Comparison of ENCODE assay signal across 26 cellular contexts in the genomic region with DNA sequence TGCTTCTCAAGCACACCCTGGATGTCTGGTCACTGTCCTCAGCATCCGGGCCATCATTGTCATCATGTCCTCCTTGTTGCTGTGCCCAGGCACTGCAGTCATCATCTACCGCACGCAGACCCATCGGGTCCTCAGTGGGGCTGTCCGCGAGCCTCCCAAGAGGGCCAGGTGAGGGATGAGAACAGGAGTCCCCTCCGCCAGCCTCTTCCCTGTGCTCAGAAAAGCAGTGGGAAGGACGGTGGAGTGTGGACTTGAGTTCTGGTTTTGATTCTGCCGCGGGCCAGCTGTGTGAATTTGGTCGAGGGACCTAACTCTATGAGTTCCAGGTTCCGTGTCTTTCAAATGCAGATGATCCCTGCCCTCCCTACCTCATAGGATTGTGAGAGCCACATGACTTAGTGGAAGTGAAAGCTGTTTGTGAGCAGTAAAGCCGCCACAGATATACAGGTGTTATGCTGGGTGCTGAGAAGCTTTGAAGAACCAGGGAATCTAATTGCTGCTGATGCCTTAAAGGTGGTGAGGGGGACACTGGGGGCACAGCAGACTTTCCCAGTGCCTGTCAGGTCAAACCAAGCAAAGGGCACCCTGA.
A peak's percentile ranks its signal among the peaks of the same experiment; 100 is the strongest.
DNase-seq lines count a peak whose midpoint lies in the region; ATAC-seq, FAIRE-seq and TF ChIP-seq lines count a peak whose summit lies in the region.
"Had no signal": no experiment of that assay in that cellular context is flagged by ENCODE, and none has a peak within 500 bp of the region (broad histone marks: within the 10 kb centered on the region; RNA-seq: fewer than 3 reads in every experiment).

No MANE protein-coding gene starts in this region.

- H3K27ac ChIP-seq in GM12878 (ENCODE audit: control insufficient read depth, insufficient read depth) (no peak overlapping the region), lower lobe of right lung (no peak overlapping the region)
- H3K27ac ChIP-seq in CD4-positive, alpha-beta memory T cell (ENCODE audit: low read depth, low read length) = no peak overlapping the region
- H3K27ac ChIP-seq: A549, BLaER1, dorsolateral prefrontal cortex, skin epidermis had no signal

- H3K4me3 Mint-ChIP-seq in activated naive CD4-positive, alpha-beta T cell treated with anti-CD3 and anti-CD28 coated beads for 36 hours = peak overlapping the region; percentile 7
- H3K4me3 Mint-ChIP-seq in stimulated activated naive B cell treated with anti-CD40 and anti-IgM and Interleukin-4, amounts not matched to agents 10 μg/mL and 1 μg/mL and 100 μg/mL, for 72 hours = no peak overlapping the region
- no peak overlapping the region for H3K4me3 Mint-ChIP-seq in CD4-positive, alpha-beta memory T cell
- H3K4me3 Mint-ChIP-seq: mesothelial cell of epicardium had no signal

- H3K36me3 Mint-ChIP-seq in activated naive CD4-positive, alpha-beta T cell treated with anti-CD3 and anti-CD28 coated beads for 36 hours (ENCODE audit: low read depth) = no peaks in the 10 kb centered on the region
- H3K36me3 Mint-ChIP-seq in stimulated activated naive B cell treated with anti-CD40 and anti-IgM and Interleukin-4, amounts not matched to agents 10 μg/mL and 1 μg/mL and 100 μg/mL, for 72 hours = no peaks in the 10 kb centered on the region
- no peaks in the 10 kb centered on the region for H3K36me3 Mint-ChIP-seq in CD4-positive, alpha-beta memory T cell
- H3K36me3 Mint-ChIP-seq: mesothelial cell of epicardium had no signal

- RAD21 ChIA-PET in GM12878 (lab: Charles Lee; ENCODE audit: unreplicated experiment) = interaction anchor here (1.1 kb wide), 1 partner anchor 10 kb away, joined by 3 read pairs; no protein-coding TSS in a partner anchor

- H3K27me3 Mint-ChIP-seq in activated naive CD4-positive, alpha-beta T cell treated with anti-CD3 and anti-CD28 coated beads for 36 hours (ENCODE audit: low read depth) = no peaks in the 10 kb centered on the region
- H3K27me3 Mint-ChIP-seq in stimulated activated naive B cell treated with anti-CD40 and anti-IgM and Interleukin-4, amounts not matched to agents 10 μg/mL and 1 μg/mL and 100 μg/mL, for 72 hours = peaks cover 0 to 6% of the 10 kb centered on the region in 2 donors
- H3K27me3 Mint-ChIP-seq in CD4-positive, alpha-beta memory T cell = peaks cover 0 to 6% of the 10 kb centered on the region in 2 donors

- no peak for FAIRE-seq in GM12878 (lab: Jason Lieb, UNC)
- FAIRE-seq: A549, frontal cortex had no signal

- peaks cover 21% of the 10 kb centered on the region for H3K4me1 Mint-ChIP-seq in activated naive CD4-positive, alpha-beta T cell treated with anti-CD3 and anti-CD28 coated beads for 36 hours (ENCODE audit: low read depth)
- peaks cover 4 to 9% of the 10 kb centered on the region in 2 donors for H3K4me1 Mint-ChIP-seq in stimulated activated naive B cell treated with anti-CD40 and anti-IgM and Interleukin-4, amounts not matched to agents 10 μg/mL and 1 μg/mL and 100 μg/mL, for 72 hours
- H3K4me1 Mint-ChIP-seq in CD4-positive, alpha-beta memory T cell = peaks cover 7 to 11% (median 9%) of the 10 kb centered on the region in 4 donors

- H3K9me3 ChIP-seq in GM12878 (replicated peaks; ENCODE audit: control insufficient read depth, insufficient read depth, low read length) (no peaks in the 10 kb centered on the region; the same call in 2 of the 3 replicates), lower lobe of right lung (no peaks in the 10 kb centered on the region)
- no peaks in the 10 kb centered on the region for H3K9me3 ChIP-seq in CD4-positive, alpha-beta memory T cell (ENCODE audit: control insufficient read depth in 1 of 2, low read length in 2 of 2)
- H3K9me3 ChIP-seq: A549 had no signal

- no peak overlapping the region for H3K27ac Mint-ChIP-seq in activated naive CD4-positive, alpha-beta T cell treated with anti-CD3 and anti-CD28 coated beads for 36 hours
- H3K27ac Mint-ChIP-seq in stimulated activated naive B cell treated with anti-CD40 and anti-IgM and Interleukin-4, amounts not matched to agents 10 μg/mL and 1 μg/mL and 100 μg/mL, for 72 hours = no peak overlapping the region
- no peak overlapping the region for H3K27ac Mint-ChIP-seq in CD4-positive, alpha-beta memory T cell
- H3K27ac Mint-ChIP-seq: mesothelial cell of epicardium had no signal

- DNase-seq in activated naive CD4-positive, alpha-beta T cell treated with anti-CD3 and anti-CD28 coated beads for 36 hours = no peak
- no peak for DNase-seq in activated naive CD4-positive, alpha-beta T cell (lab: John Stamatoyannopoulos, UW)
- peak; percentile 32 for DNase-seq in H7
- no peak for DNase-seq in GM12878 (ENCODE audit: low read depth, low spot score)
- DNase-seq in stimulated activated naive B cell treated with anti-CD40 and anti-IgM and Interleukin-4, amounts not matched to agents 10 μg/mL and 1 μg/mL and 100 μg/mL, for 72 hours = no peak
- DNase-seq in CD4-positive, alpha-beta memory T cell = no peak
- DNase-seq in lower lobe of right lung = no peak
- DNase-seq in DMS 273 treated with DMSO at 0.1 percent for 48 hours (lab: John Stamatoyannopoulos, UW) = no peak
- DNase-seq: activated CD4-positive, alpha-beta T cell treated with anti-CD3 and anti-CD28 coated beads for 1 hour; activated CD8-positive, alpha-beta memory T cell treated with anti-CD3 and anti-CD28 coated beads, Interleukin-2, amount 50 U/mL, for 4 hours; amygdala; dorsolateral prefrontal cortex; Karpas-422; left cardiac atrium; NCI-H1048; NCI-H2029; NCI-H524; stimulated activated CD4-positive, alpha-beta T cell treated with anti-CD3 and anti-CD28 coated beads, Interleukin-4, amount 100 ng/mL, for 1 hour; SW 1271 had no signal

- TF ChIP-seq RAD21 in GM12878 (IDR thresholded peaks at IDR 0.05; ENCODE audit: insufficient read depth, low read depth, low read length) = no peak

- in situ Hi-C loops in GM12878 (cut with MboI) = no loop called here

- H3K4me2 ChIP-seq in GM12878 (ENCODE audit: control insufficient read depth, insufficient read depth) = no peak overlapping the region
- H3K4me2 ChIP-seq: A549, BLaER1 had no signal

- H3K9ac ChIP-seq in GM12878 (ENCODE audit: control insufficient read depth, insufficient read depth, low read length) = no peak overlapping the region
- H3K9ac ChIP-seq: BLaER1 had no signal

- H3K4me3 ChIP-seq in H7 (ENCODE audit: insufficient read depth, low read depth, low read length) (no peak overlapping the region), GM12878 (no peak overlapping the region), lower lobe of right lung (no peak overlapping the region)
- no peak overlapping the region for H3K4me3 ChIP-seq in CD4-positive, alpha-beta memory T cell (ENCODE audit: low read length in 2 of 2)
- H3K4me3 ChIP-seq: A549, BLaER1, dorsolateral prefrontal cortex, skin epidermis had no signal

- ATAC-seq in GM12878 (peak; percentile 63), lower lobe of right lung (no peak)
- ATAC-seq in stimulated activated naive B cell treated with anti-CD40 and anti-IgM and Interleukin-4, amounts not matched to agents 10 μg/mL and 1 μg/mL and 100 μg/mL, for 72 hours (replicated peaks) = peak; percentile 33 to 64
- ATAC-seq: A549, HCT116, left cardiac atrium, Right ventricle myocardium inferior had no signal

- intact Hi-C loops in activated naive CD4-positive, alpha-beta T cell treated with anti-CD3 and anti-CD28 coated beads for 36 hours (cut with micrococcal nuclease) = no loop called here
- intact Hi-C loops in GM12878 (cut with micrococcal nuclease; ENCODE audit: unreplicated experiment) = no loop called here
- intact Hi-C loops in CD4-positive, alpha-beta memory T cell (cut with micrococcal nuclease) = no loop called here
- intact Hi-C loops in lower lobe of right lung (cut with DNase I) = no loop called here

- WGBS in GM12878 (ENCODE audit: insufficient coverage, insufficient replicate concordance, low lambda C conversion rate, missing lambda C conversion rate) = 88% methylated on average over 13 of the region's 13 CpGs

- no peaks in the 10 kb centered on the region for H4K20me1 ChIP-seq in GM12878 (ENCODE audit: control insufficient read depth, insufficient read depth)
- H4K20me1 ChIP-seq: BLaER1 had no signal

- no peaks in the 10 kb centered on the region for H3K79me2 ChIP-seq in GM12878 (ENCODE audit: control insufficient read depth, insufficient read depth, low read length)

- H3K36me3 ChIP-seq in H7 (replicated peaks; ENCODE audit: control insufficient read depth, insufficient read depth, low read length) = no peaks in the 10 kb centered on the region
- no peaks in the 10 kb centered on the region for H3K36me3 ChIP-seq in GM12878 (ENCODE audit: control insufficient read depth in 2 of 2, insufficient read depth in 2 of 2, low read length in 1 of 2)
- no peaks in the 10 kb centered on the region for H3K36me3 ChIP-seq in CD4-positive, alpha-beta memory T cell (ENCODE audit: insufficient read depth, low read length)
- H3K36me3 ChIP-seq in lower lobe of right lung = no peaks in the 10 kb centered on the region
- H3K36me3 ChIP-seq: BLaER1 had no signal

- TF ChIP-seq CTCF in GM12878 (IDR thresholded peaks at IDR 0.05 in 2 of 3, conservative IDR thresholded peaks at IDR 0.05 in 1 of 3; ENCODE audit: control insufficient read depth in 2 of 3, extremely low read depth in 1 of 3, insufficient read depth in 1 of 3, low read depth in 3 of 3, low read length in 3 of 3) = no peak
- no peak for TF ChIP-seq CTCF in lower lobe of right lung (IDR thresholded peaks at IDR 0.05)

- SMC1A ChIA-PET in GM12878 (lab: Charles Lee; ENCODE audit: uncharacterized antibody, unreplicated experiment) = interaction anchor here (0.9 to 2.1 kb wide), 4 partner anchors 11 to 115 kb away, joined by 3 to 15 read pairs (median 6); no protein-coding TSS in a partner anchor

- H3K9me3 Mint-ChIP-seq in activated naive CD4-positive, alpha-beta T cell treated with anti-CD3 and anti-CD28 coated beads for 36 hours = no peaks in the 10 kb centered on the region
- no peaks in the 10 kb centered on the region for H3K9me3 Mint-ChIP-seq in stimulated activated naive B cell treated with anti-CD40 and anti-IgM and Interleukin-4, amounts not matched to agents 10 μg/mL and 1 μg/mL and 100 μg/mL, for 72 hours
- H3K9me3 Mint-ChIP-seq in CD4-positive, alpha-beta memory T cell = peaks cover 0 to 3% (median 0%) of the 10 kb centered on the region in 8 donors

- H3K4me1 ChIP-seq in GM12878 (ENCODE audit: control insufficient read depth, insufficient read depth, low read length) (peaks cover 9% of the 10 kb centered on the region), lower lobe of right lung (no peaks in the 10 kb centered on the region)
- peaks cover 7% of the 10 kb centered on the region for H3K4me1 ChIP-seq in CD4-positive, alpha-beta memory T cell (ENCODE audit: insufficient read depth, low read length)

- no peaks in the 10 kb centered on the region for H3K27me3 ChIP-seq in H7 (ENCODE audit: control insufficient read depth, insufficient read depth, low read length)
- no peaks in the 10 kb centered on the region for H3K27me3 ChIP-seq in GM12878 (replicated peaks in 1 of 2; ENCODE audit: control insufficient read depth in 2 of 2, insufficient read depth in 2 of 2, low read length in 1 of 2)
- H3K27me3 ChIP-seq in CD4-positive, alpha-beta memory T cell (ENCODE audit: insufficient read depth, low read length) = no peaks in the 10 kb centered on the region
- no peaks in the 10 kb centered on the region for H3K27me3 ChIP-seq in lower lobe of right lung (ENCODE audit: low read depth)
- H3K27me3 ChIP-seq: BLaER1 had no signal

- no peak for TF ChIP-seq POLR2A in GM12878 (IDR thresholded peaks at IDR 0.05; ENCODE audit: low read depth, low read length)

- no peak for TF ChIP-seq EP300 in GM12878 (IDR thresholded peaks at IDR 0.05; ENCODE audit: borderline replicate concordance in 1 of 2, control insufficient read depth in 1 of 2, low read depth in 2 of 2, low read length in 2 of 2)

- no TSS peak for BruUV-seq in GM12878 (replicated peaks; lab: Mats Ljungman, UMichigan)

- no peak overlapping the region for H2AFZ ChIP-seq in GM12878 (ENCODE audit: control insufficient read depth, low read depth, low read length)

- POLR2A ChIA-PET in GM12878 (lab: Charles Lee) = no interaction called here
- POLR2A ChIA-PET in CD4-positive, alpha-beta memory T cell (lab: Charles Lee; ENCODE audit: partially characterized antibody) = no interaction called here

- CTCF ChIA-PET in activated naive CD4-positive, alpha-beta T cell treated with anti-CD3 and anti-CD28 coated beads for 36 hours (lab: Charles Lee) = no interaction called here
- CTCF ChIA-PET in GM12878 (lab: Yijun Ruan, JAX) = interaction anchor here (1.2 kb wide), 1 partner anchor 113 kb away, joined by 3 read pairs; no protein-coding TSS in a partner anchor
- CTCF ChIA-PET in CD4-positive, alpha-beta memory T cell (lab: Charles Lee; ENCODE audit: partially characterized antibody) = no interaction called here

Comparison
In these comparisons a context has a peak if more than half of its experiments do, and no peak if none do; other contexts are left out.
1. ATAC-seq: peak in GM12878 (single experiment) and stimulated activated naive B cell treated with anti-CD40 and anti-IgM and Interleukin-4, amounts not matched to agents 10 μg/mL and 1 μg/mL and 100 μg/mL, for 72 hours (2 of 2); none in lower lobe of right lung (0 of 2).